19 cellular contexts compared by ENCODE assay signal in the genomic region with DNA sequence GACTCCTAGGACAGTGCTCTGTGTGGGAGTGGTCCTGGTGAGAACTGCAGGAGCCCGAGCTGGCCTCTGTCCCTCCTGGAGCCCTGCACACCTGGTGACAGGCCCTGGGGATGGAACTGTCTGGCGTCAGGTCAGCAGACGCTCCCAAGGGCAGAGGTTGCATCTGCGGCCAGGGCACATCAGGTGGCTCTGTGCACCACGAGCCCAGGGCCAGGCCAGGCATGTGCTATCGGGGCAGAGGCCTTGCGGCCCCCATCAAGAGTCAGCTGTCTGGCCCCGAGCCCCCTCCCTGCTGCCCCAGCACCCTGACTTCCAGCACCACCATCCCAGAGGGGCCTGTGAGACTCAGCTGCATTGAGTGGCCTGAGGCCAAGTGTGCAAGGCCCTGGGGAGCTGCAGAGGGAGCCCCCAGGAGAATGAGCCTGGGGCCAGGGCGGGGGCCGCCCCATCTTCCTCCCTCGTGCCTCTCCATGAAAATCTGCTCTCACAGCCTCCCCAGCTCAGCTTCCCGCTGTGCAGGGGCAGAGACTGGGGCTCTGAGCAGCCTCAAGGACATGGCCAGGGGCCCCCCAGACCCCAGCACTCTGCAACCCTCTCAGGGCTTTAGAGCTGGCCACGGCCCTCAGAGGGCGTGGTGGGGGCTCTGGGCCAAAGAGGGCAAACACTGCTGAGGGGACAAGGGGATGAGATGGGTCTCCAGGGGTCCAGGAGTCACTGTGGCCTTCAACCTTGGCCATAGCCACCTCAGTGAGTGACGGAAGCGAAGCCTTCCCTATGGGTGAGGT.
"Had no signal": no experiment of that assay in that cellular context is flagged by ENCODE, and none has a peak within 500 bp of the region (broad histone marks: within the 10 kb centered on the region; RNA-seq: fewer than 3 reads in every experiment).

No MANE protein-coding gene starts in this region.

- H3K9me3 ChIP-seq: ascending aorta, esophagus muscularis mucosa, neutrophil had no signal

- DNase-seq: activated B cell treated with CpG ODN at 0.5 μM for 24 hours; activated CD4-positive, alpha-beta T cell treated with anti-CD3 and anti-CD28 coated beads, Interleukin-2, amount 10 ng/mL, durations not matched to agents 24 days and 14 days; activated CD8-positive, alpha-beta memory T cell treated with anti-CD3 and anti-CD28 coated beads, Interleukin-2, amount 50 U/mL, for 48 hours; activated naive CD4-positive, alpha-beta T cell treated with anti-CD3 and anti-CD28 coated beads for 36 hours; left lung; small intestine; stimulated activated CD4-positive, alpha-beta T cell treated with anti-CD3 and anti-CD28 coated beads, Interleukin-4, amount 100 ng/mL, for 4 hours; stimulated activated CD8-positive, alpha-beta memory T cell treated with anti-CD3 and anti-CD28 coated beads, Interleukin-4, amount 100 ng/mL, for 48 hours; SW 1271 had no signal

- H3K4me3 Mint-ChIP-seq: activated B cell treated with CpG ODN at 0.5 μM for 24 hours; activated CD4-positive, alpha-beta T cell treated with anti-CD3 and anti-CD28 coated beads, Interleukin-2, amount 10 ng/mL, durations not matched to agents 24 days and 14 days; activated naive CD4-positive, alpha-beta T cell treated with anti-CD3 and anti-CD28 coated beads for 36 hours; memory B cell; naive thymus-derived CD8-positive, alpha-beta T cell; stimulated activated naive CD8-positive, alpha-beta T cell treated with anti-CD3 and anti-CD28 coated beads, Interleukin-15, Interleukin-2, amounts not matched to agents 100 ng/mL and 50 ng/mL, for 24 hours had no signal

- FAIRE-seq: bronchial epithelial cell, keratinocyte, small intestine, TTC549 had no signal

- H3K4me2 ChIP-seq: hepatocyte had no signal

- H3K27ac Mint-ChIP-seq: activated B cell treated with CpG ODN at 0.5 μM for 24 hours; activated CD4-positive, alpha-beta T cell treated with anti-CD3 and anti-CD28 coated beads, Interleukin-2, amount 10 ng/mL, durations not matched to agents 24 days and 14 days; activated naive CD4-positive, alpha-beta T cell treated with anti-CD3 and anti-CD28 coated beads for 36 hours; memory B cell; stimulated activated naive CD8-positive, alpha-beta T cell treated with anti-CD3 and anti-CD28 coated beads, Interleukin-15, Interleukin-2, amounts not matched to agents 100 ng/mL and 50 ng/mL, for 24 hours had no signal

- H3K4me1 Mint-ChIP-seq: activated B cell treated with CpG ODN at 0.5 μM for 24 hours; activated CD4-positive, alpha-beta T cell treated with anti-CD3 and anti-CD28 coated beads, Interleukin-2, amount 10 ng/mL, durations not matched to agents 24 days and 14 days had no signal

- H3K27me3 Mint-ChIP-seq: activated B cell treated with CpG ODN at 0.5 μM for 24 hours; stimulated activated naive CD8-positive, alpha-beta T cell treated with anti-CD3 and anti-CD28 coated beads, Interleukin-15, Interleukin-2, amounts not matched to agents 100 ng/mL and 50 ng/mL, for 24 hours had no signal

- H3K27me3 ChIP-seq: ascending aorta, esophagus muscularis mucosa, hepatocyte, left lung, neutrophil had no signal

- H3K27ac ChIP-seq: ascending aorta, esophagus muscularis mucosa, hepatocyte, left lung, neutrophil had no signal

- H3K4me3 ChIP-seq: ascending aorta, esophagus muscularis mucosa, hepatocyte, left lung had no signal

- H3K36me3 ChIP-seq: ascending aorta, esophagus muscularis mucosa, left lung, neutrophil had no signal

- H2AFZ ChIP-seq: hepatocyte had no signal

- H3K79me2 ChIP-seq: hepatocyte had no signal

- ATAC-seq: left lung; naive thymus-derived CD8-positive, alpha-beta T cell had no signal

- H3K36me3 Mint-ChIP-seq: memory B cell; naive thymus-derived CD8-positive, alpha-beta T cell had no signal

- H3K4me1 ChIP-seq: ascending aorta had no signal
